In the genomic region with DNA sequence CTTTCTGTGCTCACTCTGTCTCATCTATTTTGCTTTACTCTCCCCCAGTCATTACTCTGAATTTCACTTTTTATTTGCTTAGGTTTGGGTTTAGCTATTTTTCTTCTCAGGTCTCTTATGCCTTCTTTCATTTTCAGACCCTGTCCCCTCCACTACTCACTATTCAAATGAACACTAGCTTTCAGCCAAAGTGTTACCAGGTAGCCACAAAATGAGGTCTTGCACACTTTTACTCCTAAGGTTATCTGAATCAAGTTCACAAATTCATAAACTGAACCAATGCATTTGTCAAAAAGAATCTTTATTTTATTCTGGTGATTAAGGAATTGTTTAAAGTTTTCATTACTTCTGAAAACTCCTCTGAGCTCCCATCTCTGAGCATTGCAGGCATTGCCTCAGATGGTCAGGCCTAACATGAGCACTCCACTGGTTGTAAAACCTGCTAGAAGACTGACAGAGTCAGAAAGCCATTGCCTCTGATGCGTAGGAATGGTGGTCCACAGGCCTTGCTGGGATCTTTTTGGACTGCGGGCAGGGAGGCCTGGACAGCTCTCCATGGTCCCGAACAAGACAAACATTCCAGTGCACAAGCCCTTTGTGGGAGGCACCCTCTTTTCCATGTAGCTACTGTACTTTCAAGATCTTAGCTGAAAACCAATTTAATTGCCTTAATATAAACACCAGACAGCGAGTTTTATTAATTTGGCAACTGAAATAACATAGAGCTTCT, we compare ENCODE assay signal across 8 cellular contexts. TPM values are rescaled to one million over a fixed set of nuclear protein-coding genes. Genes with fewer than 3 reads are reported as not detected.
DNase-seq lines count a peak whose midpoint lies in the region; ATAC-seq lines count a peak whose summit lies in the region.
"Had no signal": no experiment of that assay in that cellular context is flagged by ENCODE, and none has a peak within 500 bp of the region (broad histone marks: within the 10 kb centered on the region; RNA-seq: fewer than 3 reads in every experiment).

No MANE protein-coding gene starts in this region.

- no peaks in the 10 kb centered on the region for H3K9me3 Mint-ChIP-seq in activated naive CD4-positive, alpha-beta T cell treated with anti-CD3 and anti-CD28 coated beads, Interleukin-2, amount 50 U/mL, for 72 hours
- H3K9me3 Mint-ChIP-seq in stimulated activated effector memory CD8-positive, alpha-beta T cell treated with anti-CD3 and anti-CD28 coated beads, Interleukin-12 subunit alpha, Interleukin-12 subunit beta, amount 100 ng/mL, for 72 hours: no peaks in the 10 kb centered on the region

- peak overlapping the region; percentile 89 to 94 for H3K27ac Mint-ChIP-seq in activated naive CD4-positive, alpha-beta T cell treated with anti-CD3 and anti-CD28 coated beads, Interleukin-2, amount 50 U/mL, for 72 hours
- peak overlapping the region; percentile 32 for H3K27ac Mint-ChIP-seq in stimulated activated effector memory CD8-positive, alpha-beta T cell treated with anti-CD3 and anti-CD28 coated beads, Interleukin-12 subunit alpha, Interleukin-12 subunit beta, amount 100 ng/mL, for 72 hours

- peak overlapping the region; percentile 19 for H3K4me3 Mint-ChIP-seq in stimulated activated effector memory CD8-positive, alpha-beta T cell treated with anti-CD3 and anti-CD28 coated beads, Interleukin-12 subunit alpha, Interleukin-12 subunit beta, amount 100 ng/mL, for 72 hours

- ATAC-seq in GM19372 (IDR thresholded peaks at IDR 0.05; ENCODE audit: low read depth, unreplicated experiment) (peak; percentile 75), HG02938 (IDR thresholded peaks at IDR 0.05; ENCODE audit: unreplicated experiment) (peak; percentile 94)
- ATAC-seq in activated naive CD4-positive, alpha-beta T cell treated with anti-CD3 and anti-CD28 coated beads, Interleukin-2, amount 50 U/mL, for 72 hours: peak; percentile 79 to 89
- peak; percentile 90 for ATAC-seq in stimulated activated effector memory CD8-positive, alpha-beta T cell treated with anti-CD3 and anti-CD28 coated beads, Interleukin-12 subunit alpha, Interleukin-12 subunit beta, amount 100 ng/mL, for 72 hours

- peaks cover 77% of the 10 kb centered on the region for H3K4me1 Mint-ChIP-seq in stimulated activated effector memory CD8-positive, alpha-beta T cell treated with anti-CD3 and anti-CD28 coated beads, Interleukin-12 subunit alpha, Interleukin-12 subunit beta, amount 100 ng/mL, for 72 hours

- DNase-seq in activated naive CD4-positive, alpha-beta T cell treated with anti-CD3 and anti-CD28 coated beads, Interleukin-2, amount 50 U/mL, for 72 hours (ENCODE audit: low spot score in 2 of 2): no peak
- DNase-seq in stimulated activated effector memory CD8-positive, alpha-beta T cell treated with anti-CD3 and anti-CD28 coated beads, Interleukin-12 subunit alpha, Interleukin-12 subunit beta, amount 100 ng/mL, for 72 hours (ENCODE audit: low spot score in 2 of 2): peak in 1 of 2 donors; percentile 47
- no peak for DNase-seq in NCI-H2227 treated with DMSO at 0.1 percent for 48 hours (lab: John Stamatoyannopoulos, UW)
- no peak for DNase-seq in activated CD4-positive, alpha-beta T cell treated with anti-CD3 and anti-CD28 coated beads for 4 hours
- no peak for DNase-seq in NCI-H1105 (lab: John Stamatoyannopoulos, UW)
- DNase-seq: retina had no signal

- H3K36me3 Mint-ChIP-seq in activated naive CD4-positive, alpha-beta T cell treated with anti-CD3 and anti-CD28 coated beads, Interleukin-2, amount 50 U/mL, for 72 hours: peaks cover 5 to 29% of the 10 kb centered on the region in 2 donors
- H3K36me3 Mint-ChIP-seq in stimulated activated effector memory CD8-positive, alpha-beta T cell treated with anti-CD3 and anti-CD28 coated beads, Interleukin-12 subunit alpha, Interleukin-12 subunit beta, amount 100 ng/mL, for 72 hours: peaks cover 44% of the 10 kb centered on the region

RNA-seq across cellular contexts. Expression of a gene that starts 48.5 kb away (rescaled TPM):
- 100 to 1,000 TPM; 287 to 304 TPM for total RNA-seq in activated naive CD4-positive, alpha-beta T cell treated with anti-CD3 and anti-CD28 coated beads, Interleukin-2, amount 50 U/mL, for 72 hours
